In the genomic region with DNA sequence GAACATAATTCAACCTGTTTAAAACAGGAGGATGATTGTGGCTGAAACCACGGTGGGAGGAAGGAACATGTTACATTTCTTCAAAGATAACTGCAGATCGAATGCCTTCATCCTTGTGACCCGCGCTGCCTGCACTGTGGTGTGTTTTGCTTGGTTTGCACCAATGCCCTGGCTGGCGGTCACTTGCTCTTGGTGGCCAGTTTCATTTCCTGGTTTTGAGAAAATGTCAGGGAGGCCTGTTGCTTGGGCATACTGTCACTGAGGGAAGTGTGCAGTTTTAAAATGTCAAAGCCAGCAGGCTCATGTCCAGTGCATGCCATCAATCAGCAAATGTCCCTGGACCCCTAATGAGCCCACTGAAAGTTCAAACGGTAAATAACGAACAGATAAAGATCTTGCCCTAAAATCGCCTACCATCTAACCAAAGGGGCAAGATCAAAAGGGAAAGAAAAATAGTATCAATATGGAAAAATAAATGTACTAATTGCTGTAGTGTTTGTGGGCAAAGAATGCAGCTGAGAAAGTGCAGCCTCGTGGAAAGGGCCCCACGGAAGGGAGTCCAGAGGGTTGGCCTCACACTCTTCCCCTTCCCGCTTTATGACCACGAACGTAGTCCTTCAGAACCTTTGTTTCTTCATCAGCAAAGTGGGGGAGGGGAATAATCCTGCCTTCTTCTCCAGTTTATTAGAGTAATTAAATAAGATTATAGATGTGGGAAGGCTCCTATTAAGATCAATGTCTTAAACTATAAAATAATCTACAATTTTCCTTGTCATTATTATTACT, we compare ENCODE assay signal across 8 cellular contexts. TPM values are rescaled to one million over a fixed set of nuclear protein-coding genes. Genes with fewer than 3 reads are reported as not detected.
DNase-seq lines count a peak whose midpoint lies in the region; ATAC-seq, FAIRE-seq and TF ChIP-seq lines count a peak whose summit lies in the region.

No MANE protein-coding gene starts in this region.

- H3K27me3 Mint-ChIP-seq in GM23338 (ENCODE audit: insufficient read depth, low read depth, poor library complexity), result peaks cover 13% of the 10 kb centered on the region

- H2AFZ ChIP-seq in GM23338 (peak overlapping the region; percentile 6; the same call in 1 of the 2 replicates), GM23248 (no peak overlapping the region)

- H3K79me2 ChIP-seq in GM23338 (replicated peaks; ENCODE audit: insufficient read depth) (no peaks in the 10 kb centered on the region), GM23248 (ENCODE audit: insufficient read depth) (peaks cover 86% of the 10 kb centered on the region)

- no peaks in the 10 kb centered on the region for H3K36me3 Mint-ChIP-seq in GM23338 (ENCODE audit: low read depth)

- H3K27ac Mint-ChIP-seq in GM23338, result peak overlapping the region; percentile 92

- H3K36me3 ChIP-seq in GM23338 (ENCODE audit: insufficient read depth) (no peaks in the 10 kb centered on the region), small intestine (ENCODE audit: control insufficient read depth in 2 of 2, insufficient read depth in 2 of 2, low read length in 2 of 2) (no peaks in the 10 kb centered on the region), GM23248 (ENCODE audit: low read depth) (no peaks in the 10 kb centered on the region)

- no peak for TF ChIP-seq CTCF in GM23338 (conservative IDR thresholded peaks at IDR 0.05; ENCODE audit: low read depth in 2 of 2)

- H3K4me3 ChIP-seq in GM08714 (ENCODE audit: low read length), result peak overlapping the region; percentile 56; the same call in 1 of the 2 replicates
- H3K4me3 ChIP-seq in GM23338, result peak overlapping the region; percentile 27; the same call in 1 of the 2 replicates
- H3K4me3 ChIP-seq in small intestine (ENCODE audit: low read depth in 1 of 2, low read length in 2 of 2), result no peak overlapping the region
- H3K4me3 ChIP-seq in GM23248, result no peak overlapping the region

- no peak overlapping the region for H3K9ac ChIP-seq in GM23248

- peaks cover 3% of the 10 kb centered on the region; the same call in 1 of the 2 replicates for H3F3A ChIP-seq in GM23338 (replicated peaks; ENCODE audit: low read depth)
- no peaks in the 10 kb centered on the region for H3F3A ChIP-seq in GM23248 (ENCODE audit: insufficient read depth)

- H3K4me2 ChIP-seq in GM23338, result peak overlapping the region; percentile 65
- H3K4me2 ChIP-seq in GM23248 (ENCODE audit: unreplicated experiment), result no peak overlapping the region

- ATAC-seq in GM23338, result peak; percentile 10; the same call in 2 of the 3 replicates

- 0 out of 2 replicates have a peak, but pooled peaks cover 4% of the 10 kb centered on the region for H3K9me2 ChIP-seq in GM23338 (ENCODE audit: insufficient read depth)
- no peaks in the 10 kb centered on the region for H3K9me2 ChIP-seq in GM23248 (ENCODE audit: insufficient read depth)

- peak overlapping the region; percentile 70; the same call in 1 of the 2 replicates for H3K27ac ChIP-seq in GM23338 (ENCODE audit: low read depth)
- H3K27ac ChIP-seq in small intestine (ENCODE audit: low read depth in 1 of 2, low read length in 1 of 2), result peak overlapping the region in 1 of 2 donors; percentile 53
- H3K27ac ChIP-seq in GM23248, result no peak overlapping the region

- H3K4me1 Mint-ChIP-seq in GM23338, result peaks cover 66% of the 10 kb centered on the region

- H3K9me3 Mint-ChIP-seq in GM23338, result no peaks in the 10 kb centered on the region

- FAIRE-seq in small intestine (lab: Jason Lieb, UNC), result no peak

- no peaks in the 10 kb centered on the region for H3K9me3 ChIP-seq in small intestine (ENCODE audit: control insufficient read depth, low read depth)
- no peaks in the 10 kb centered on the region for H3K9me3 ChIP-seq in GM23248 (ENCODE audit: low read depth)

- H3K27me3 ChIP-seq in GM23338 (ENCODE audit: insufficient read depth) (peaks cover 8% of the 10 kb centered on the region; the same call in 1 of the 2 replicates), small intestine (ENCODE audit: control insufficient read depth in 2 of 2, insufficient read depth in 2 of 2, low read length in 2 of 2) (no peaks in the 10 kb centered on the region), GM23248 (replicated peaks; ENCODE audit: insufficient read depth) (no peaks in the 10 kb centered on the region)

- H3K4me3 Mint-ChIP-seq in GM23338, result 0 out of 3 replicates have a peak overlapping the region, but pooled peaks have one; percentile 61

- H3K4me1 ChIP-seq in GM23338 (ENCODE audit: insufficient read depth) (peaks cover 54% of the 10 kb centered on the region), small intestine (ENCODE audit: control insufficient read depth in 2 of 2, insufficient read depth in 1 of 2, low read depth in 1 of 2, low read length in 1 of 2) (peaks cover 0 to 10% of the 10 kb centered on the region in 2 donors), GM23248 (ENCODE audit: insufficient read depth) (no peaks in the 10 kb centered on the region)

- H4K20me1 ChIP-seq in GM23338 (replicated peaks; ENCODE audit: insufficient read depth) (no peaks in the 10 kb centered on the region), GM23248 (ENCODE audit: insufficient read depth) (no peaks in the 10 kb centered on the region)

- WGBS in small intestine, 3 donors, result 51 to 58% (median 52%) methylated on average over 13 of the region's 13 CpGs
- WGBS in GM23248 (ENCODE audit: low coverage in 1 of 2, low lambda C conversion rate in 2 of 2, missing lambda C conversion rate in 2 of 2), 2 experiments, result 89 to 90% methylated on average over 13 of the region's 13 CpGs

- DNase-seq in GM23338 (ENCODE audit: low spot score), result no peak
- peak; percentile 80 for DNase-seq in NOMO-1 treated with DMSO at 0.1 percent for 48 hours (lab: John Stamatoyannopoulos, UW; ENCODE audit: unreplicated experiment)
- peak; percentile 50 for DNase-seq in left kidney (ENCODE audit: low read depth, low spot score)
- DNase-seq in activated CD8-positive, alpha-beta memory T cell treated with anti-CD3 and anti-CD28 coated beads, Interleukin-2, amount 50 U/mL, for 48 hours, result no peak
- no peak for DNase-seq in small intestine
- no peak for DNase-seq in NCI-H128 (lab: John Stamatoyannopoulos, UW; ENCODE audit: unreplicated experiment)
- no peak for DNase-seq in GM23248

- in situ Hi-C loops in GM23248 (cut with MboI), result no loop called here

TF ChIP-seq in GM23338, 12 proteins besides CTCF, POLR2A, EP300 and RAD21:
- TF ChIP-seq JUNB (IDR thresholded peaks at IDR 0.05; ENCODE audit: unreplicated experiment), result no peak
TF ChIP-seq in GM23338: peak in this region for 0.

RNA-seq across cellular contexts. Expression of a gene that starts 40.8 kb away (rescaled TPM):
- total RNA-seq in GM23338 (2014; rRNA removed; shearing (Covaris generic)), result 0.12 and 0.21 TPM in 2 replicates
- 0.16 and 0.31 TPM in 2 replicates for polyA plus RNA-seq in GM23338 (2016; fragmentation: Nextera tagmentation; extraction: Ambion mirVana)
- polyA plus RNA-seq in small intestine, result 1 to 10 TPM; 2.5 to 8.3 (median 4.9) TPM
- total RNA-seq in GM23248 (2014; rRNA removed; shearing (Covaris generic)), result 12.1 and 22.3 TPM in 2 replicates
- polyA plus RNA-seq in GM23248 (2016; fragmentation: Nextera tagmentation; extraction: Ambion mirVana), result 15.5 and 16.8 TPM in 2 replicates

Comparison
In these comparisons a context has a peak if more than half of its experiments do, and no peak if none do; other contexts are left out.
1. H3K4me3 ChIP-seq: peak in GM08714 (single experiment) and GM23338 (single experiment); none in small intestine (0 of 2) and GM23248 (single experiment).
2. DNase-seq: peak in NOMO-1 treated with DMSO at 0.1 percent for 48 hours (single experiment) and left kidney (single experiment); none in GM23338 (single experiment), activated CD8-positive, alpha-beta memory T cell treated with anti-CD3 and anti-CD28 coated beads, Interleukin-2, amount 50 U/mL, for 48 hours (single experiment), small intestine (single experiment), NCI-H128 (single experiment) and GM23248 (single experiment).